In genomic region chrX:57592159-57592893, GRCh38 we compare ENCODE assay signal across 8 cellular contexts. TPM values are rescaled to one million over a fixed set of nuclear protein-coding genes. Genes with fewer than 3 reads are reported as not detected.
DNase-seq lines count a peak whose midpoint lies in the region; ATAC-seq and TF ChIP-seq lines count a peak whose summit lies in the region.
"Not testable (repeated sequence)": the region's sequence is repeated elsewhere in the genome, so short reads cannot be mapped to it uniquely, and the experiment has no call there.

No MANE protein-coding gene starts in this region.

- H2AFZ ChIP-seq in fibroblast of lung (ENCODE audit: low read length), result not testable (repeated sequence)

- not testable (repeated sequence) for H3K9me3 ChIP-seq in Peyer's patch; fibroblast of lung (ENCODE audit: control insufficient read depth, insufficient read depth, low read depth, low read length); mononuclear cell (ENCODE audit: low read depth, low read length)

- H3K27ac ChIP-seq in Peyer's patch, result peak overlapping the region; percentile 83 to 96 (median 94)
- peak overlapping the region; percentile 69 for H3K27ac ChIP-seq in fibroblast of lung (ENCODE audit: insufficient read depth, low read length)

- not testable (repeated sequence) for TF ChIP-seq POLR2A in Peyer's patch (IDR thresholded peaks at IDR 0.05)

- ATAC-seq in GM21515 (IDR thresholded peaks at IDR 0.05; ENCODE audit: unreplicated experiment) (peak; percentile 74), HG03439 (IDR thresholded peaks at IDR 0.05; ENCODE audit: unreplicated experiment) (peak; percentile 87)

- H3K4me2 ChIP-seq in fibroblast of lung (ENCODE audit: extremely low read depth, insufficient read depth, low read length), result not testable (repeated sequence)

- peaks cover 16% of the 10 kb centered on the region for H3K79me2 ChIP-seq in fibroblast of lung (ENCODE audit: control insufficient read depth, insufficient read depth, low read length)

- TF ChIP-seq CTCF in Peyer's patch (IDR thresholded peaks at IDR 0.05); fibroblast of lung (conservative IDR thresholded peaks at IDR 0.05 in 1 of 2, IDR thresholded peaks at IDR 0.05 in 1 of 2; ENCODE audit: low read depth in 1 of 2, low read length in 2 of 2): not testable (repeated sequence)

- DNase-seq in DMS53 (lab: John Stamatoyannopoulos, UW) (peak; percentile 43), Peyer's patch (peak; percentile 21 to 67 (median 66)), activated gamma-delta T cell treated with Interleukin-2 at 50 U/mL for 16 hours (peak; percentile 17), fibroblast of lung (ENCODE audit: low read depth in 2 of 2) (peak; percentile 7 to 25)
- peak; percentile 31 for DNase-seq in stimulated activated CD8-positive, alpha-beta memory T cell treated with anti-CD3 and anti-CD28 coated beads, Interleukin-4, amount 100 ng/mL, for 48 hours

- not testable (repeated sequence) for H3K4me1 ChIP-seq in Peyer's patch; fibroblast of lung (ENCODE audit: control insufficient read depth, extremely low read depth, insufficient read depth, low read length)
- H3K4me1 ChIP-seq in mononuclear cell (ENCODE audit: insufficient read depth, low read length), result peaks cover 29% of the 10 kb centered on the region

- not testable (repeated sequence) for H3K36me3 ChIP-seq in Peyer's patch; fibroblast of lung (ENCODE audit: control insufficient read depth, insufficient read depth, low read length)

- H3K4me3 ChIP-seq in Peyer's patch, result peak overlapping the region; percentile 54 to 71 (median 63)
- H3K4me3 ChIP-seq in fibroblast of lung (replicated peaks in 1 of 4; ENCODE audit: control extremely low read depth in 1 of 4, insufficient read depth in 1 of 4, low read depth in 3 of 4, low read length in 4 of 4), result peak overlapping the region in 3 of 4 experiments; percentile 17 to 59 (median 30)
- peak overlapping the region; percentile 32 for H3K4me3 ChIP-seq in mononuclear cell (ENCODE audit: low read length)

- peak overlapping the region; percentile 72 for H3K9ac ChIP-seq in fibroblast of lung (ENCODE audit: insufficient read depth, low read length)

- not testable (repeated sequence) for H3K27me3 ChIP-seq in Peyer's patch; fibroblast of lung (ENCODE audit: control insufficient read depth, insufficient read depth, low read length); mononuclear cell (ENCODE audit: insufficient read depth, low read length)

- H4K20me1 ChIP-seq in fibroblast of lung (ENCODE audit: control insufficient read depth, extremely low read depth, insufficient read depth, low read length), result not testable (repeated sequence)

RNA-seq across cellular contexts. Expression of gene ZXDB, which starts 0.5 kb away (rescaled TPM):
- total RNA-seq in Peyer's patch (10 to 100 TPM in 1 of 4 donors, 1 to 10 TPM in 3; 5.1 to 11.7 (median 7.2) TPM), fibroblast of lung (5.1 and 8.9 TPM in 2 replicates), mononuclear cell (45.3 TPM)
- polyA plus RNA-seq in fibroblast of lung, result 5.8 and 7.0 TPM in 2 replicates
- 3.5 and 4.2 TPM in 2 replicates for polyA plus RNA-seq in fibroblast of lung (2012)
- 4.8 and 7.9 TPM in 2 replicates for polyA minus RNA-seq in fibroblast of lung (ENCODE audit: low replicate concordance)

Comparison
In these comparisons a context has a peak if more than half of its experiments do, and no peak if none do; other contexts are left out.
1. Peak in every context shown above with its lines: DNase-seq, ATAC-seq, H3K4me3 ChIP-seq and H3K27ac ChIP-seq.
2. DNase-seq: peak in every context shown above with its lines; median percentile 66 in Peyer's patch; 43 in DMS53; 31 in stimulated activated CD8-positive, alpha-beta memory T cell treated with anti-CD3 and anti-CD28 coated beads, Interleukin-4, amount 100 ng/mL, for 48 hours; 17 in activated gamma-delta T cell treated with Interleukin-2 at 50 U/mL for 16 hours; 16 in fibroblast of lung.